ENCODE assay signal across 8 cellular contexts in the genomic region with DNA sequence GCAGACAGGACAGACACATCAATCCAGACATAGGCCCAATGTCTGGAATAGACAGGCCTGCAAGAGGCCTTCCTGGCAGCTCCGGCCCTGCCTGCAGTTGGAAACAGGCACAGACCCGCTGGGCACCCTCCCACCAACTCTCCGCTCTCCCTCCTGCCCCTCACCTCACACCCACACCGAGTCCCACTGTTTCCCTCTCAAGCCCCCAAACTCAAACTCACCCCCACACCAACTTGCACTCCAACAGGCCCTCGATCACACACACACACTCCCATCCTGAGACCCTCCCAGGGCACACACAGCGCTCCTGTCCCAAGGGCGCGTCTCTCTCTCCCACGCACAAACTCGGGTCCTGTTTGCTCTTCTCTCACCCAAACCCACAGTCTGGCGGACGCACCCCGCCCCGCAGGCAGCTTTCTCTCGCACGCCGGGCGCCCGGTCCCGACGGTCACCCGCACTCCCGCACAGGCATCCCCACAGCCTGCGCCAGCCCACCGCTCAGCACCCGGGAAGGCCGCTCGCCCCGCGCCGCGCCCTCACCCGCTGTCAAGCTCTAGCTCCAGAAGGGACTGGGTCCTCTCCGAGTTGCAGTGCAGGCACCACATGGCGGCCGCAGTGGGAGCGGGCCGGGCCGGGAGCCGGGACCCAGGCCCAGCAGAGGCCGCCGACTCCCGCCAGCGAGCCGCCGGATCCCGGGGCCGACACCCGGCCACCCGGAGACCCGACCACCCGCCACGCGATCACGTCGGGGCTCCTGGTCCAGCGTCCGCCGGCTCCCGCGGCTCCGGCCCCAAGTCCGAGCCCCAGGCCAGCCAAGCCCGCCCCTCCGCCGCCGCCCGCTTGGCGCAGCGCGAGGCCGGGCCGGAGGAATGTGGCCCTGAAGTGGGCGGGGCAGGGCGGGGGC.
A peak's percentile ranks its signal among the peaks of the same experiment; 100 is the strongest.
DNase-seq lines count a peak whose midpoint lies in the region; ATAC-seq and TF ChIP-seq lines count a peak whose summit lies in the region.

No MANE protein-coding gene starts in this region.

- DNase-seq in AG09309 (ENCODE audit: low read depth), result no peak
- DNase-seq in activated naive CD8-positive, alpha-beta T cell treated with anti-CD3 and anti-CD28 coated beads, Interleukin-2, amount 50 U/mL, for 24 hours, result peak; percentile 23
- DNase-seq in spleen, result no peak
- DNase-seq in NCI-H2029 (lab: John Stamatoyannopoulos, UW), result no peak
- DNase-seq in stimulated activated naive CD4-positive, alpha-beta T cell treated with Interleukin-2 at 50 U/mL for 16 hours (lab: John Stamatoyannopoulos, UW), result no peak

- peaks cover 65% of the 10 kb centered on the region for H3K4me1 Mint-ChIP-seq in activated naive CD8-positive, alpha-beta T cell treated with anti-CD3 and anti-CD28 coated beads, Interleukin-2, amount 50 U/mL, for 24 hours

- TF ChIP-seq CTCF in AG09309 (IDR thresholded peaks at IDR 0.05; ENCODE audit: control insufficient read depth, insufficient read depth, low read depth, low read length, missing control alignments) (no peak), spleen (IDR thresholded peaks at IDR 0.05 in 8 of 11, conservative IDR thresholded peaks at IDR 0.05 in 3 of 11) (no peak)

- WGBS in spleen, 5 donors, result 5 to 11% (median 8%) methylated on average over 25 to 75 of the region's 75 CpGs

- H3K27me3 ChIP-seq in iPS-18a (ENCODE audit: control insufficient read depth, insufficient read depth, low read length) (peaks cover 22% of the 10 kb centered on the region), spleen (replicated peaks in 1 of 7) (no peaks in the 10 kb centered on the region)

- H3K27me3 Mint-ChIP-seq in activated naive CD8-positive, alpha-beta T cell treated with anti-CD3 and anti-CD28 coated beads, Interleukin-2, amount 50 U/mL, for 24 hours, result no peaks in the 10 kb centered on the region

- H3K9me3 Mint-ChIP-seq in activated naive CD8-positive, alpha-beta T cell treated with anti-CD3 and anti-CD28 coated beads, Interleukin-2, amount 50 U/mL, for 24 hours, result no peaks in the 10 kb centered on the region

- no peak for TF ChIP-seq POLR2A in spleen (IDR thresholded peaks at IDR 0.05)

- H3K36me3 Mint-ChIP-seq in activated naive CD8-positive, alpha-beta T cell treated with anti-CD3 and anti-CD28 coated beads, Interleukin-2, amount 50 U/mL, for 24 hours (ENCODE audit: low read depth), result no peaks in the 10 kb centered on the region

- H3K27ac ChIP-seq in iPS-18a (ENCODE audit: low read length) (no peak overlapping the region), spleen (peak overlapping the region; percentile 53 to 84 (median 80))

- peak overlapping the region; percentile 62 for H3K9ac ChIP-seq in iPS-18a (ENCODE audit: low read length)

- intact Hi-C loops in spleen (cut with DNase I; ENCODE audit: low total_unique reads), result no loop called here

- H3K36me3 ChIP-seq in iPS-18a (ENCODE audit: control insufficient read depth, low read depth, low read length) (no peaks in the 10 kb centered on the region), spleen (peaks cover 0 to 64% (median 2%) of the 10 kb centered on the region in 6 donors)

- H3K4me3 Mint-ChIP-seq in activated naive CD8-positive, alpha-beta T cell treated with anti-CD3 and anti-CD28 coated beads, Interleukin-2, amount 50 U/mL, for 24 hours, result peak overlapping the region; percentile 76

- peak overlapping the region; percentile 49 for H3K27ac Mint-ChIP-seq in activated naive CD8-positive, alpha-beta T cell treated with anti-CD3 and anti-CD28 coated beads, Interleukin-2, amount 50 U/mL, for 24 hours

- H3K4me1 ChIP-seq in iPS-18a (ENCODE audit: control insufficient read depth, low read depth, low read length), result peaks cover 7% of the 10 kb centered on the region
- peaks cover 55 to 95% (median 74%) of the 10 kb centered on the region in 6 donors for H3K4me1 ChIP-seq in spleen

- peak overlapping the region; percentile 94 for H3K4me3 ChIP-seq in AG09309 (ENCODE audit: control insufficient read depth, low read depth, low read length)
- H3K4me3 ChIP-seq in iPS-18a (ENCODE audit: low read length), result peak overlapping the region; percentile 73
- peak overlapping the region; percentile 61 to 85 (median 68) for H3K4me3 ChIP-seq in spleen

- H3K9me3 ChIP-seq in iPS-18a (ENCODE audit: control insufficient read depth, low read depth, low read length) (no peaks in the 10 kb centered on the region), spleen (no peaks in the 10 kb centered on the region)

- ATAC-seq in GM19452 (IDR thresholded peaks at IDR 0.05; ENCODE audit: unreplicated experiment) (peak; percentile 23), HG03520 (IDR thresholded peaks at IDR 0.05; ENCODE audit: unreplicated experiment) (peak; percentile 14)
- ATAC-seq in activated naive CD8-positive, alpha-beta T cell treated with anti-CD3 and anti-CD28 coated beads, Interleukin-2, amount 50 U/mL, for 24 hours, result peak; percentile 12
